Comparison of ENCODE assay signal across 11 cellular contexts in the genomic region with DNA sequence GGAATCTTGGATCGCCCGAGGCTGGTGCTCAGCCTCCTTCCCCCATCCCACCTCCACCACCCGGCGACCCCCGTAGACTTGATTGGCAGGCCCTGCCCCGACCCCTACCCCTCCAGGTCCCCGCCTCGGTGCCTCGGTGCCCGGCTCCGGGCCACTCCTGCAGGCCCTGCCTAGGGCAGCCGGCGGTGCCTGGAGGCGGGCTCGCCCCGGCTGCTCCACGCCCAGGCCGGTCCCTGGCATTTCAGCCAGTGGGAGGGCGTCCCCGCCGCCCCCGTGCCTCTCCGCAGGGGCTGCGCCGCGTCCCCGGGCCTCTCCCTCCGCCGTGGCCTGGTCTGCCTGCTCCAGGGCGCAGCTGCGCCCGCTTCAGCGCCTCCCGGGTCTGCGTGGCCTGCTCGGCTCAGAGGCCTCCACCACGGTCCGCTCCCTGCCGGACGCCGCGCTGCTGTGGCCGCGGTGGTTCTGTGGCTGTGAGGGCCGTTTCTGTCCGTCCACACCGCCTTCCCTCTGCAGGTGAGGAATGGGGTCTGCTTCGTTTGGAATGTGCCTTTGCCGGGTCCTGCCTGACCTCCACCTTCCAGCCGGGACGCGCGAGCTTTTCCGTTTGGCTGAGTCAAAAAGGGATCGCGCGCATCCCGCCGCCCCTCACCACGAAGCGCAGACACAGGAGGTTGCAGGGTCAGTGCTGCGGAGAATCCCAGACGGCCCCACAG. TPM values are rescaled to one million over a fixed set of nuclear protein-coding genes. Genes with fewer than 3 reads are reported as not detected.
DNase-seq lines count a peak whose midpoint lies in the region; ATAC-seq and TF ChIP-seq lines count a peak whose summit lies in the region.
"Had no signal": no experiment of that assay in that cellular context is flagged by ENCODE, and none has a peak within 500 bp of the region (broad histone marks: within the 10 kb centered on the region; RNA-seq: fewer than 3 reads in every experiment).

No MANE protein-coding gene starts in this region.

- H3K14ac ChIP-seq in neuronal stem cell (ENCODE audit: low read length), result peak overlapping the region; percentile 75

- no peak overlapping the region for H2BK120ac ChIP-seq in neuronal stem cell (ENCODE audit: low read depth, low read length)

- POLR2A ChIA-PET in activated CD8-positive, alpha-beta T cell treated with anti-CD3 and anti-CD28 coated beads, Interleukin-2, amount 10 ng/mL, durations not matched to agents 7 days and 5 days (lab: Charles Lee), result no interaction called here
- POLR2A ChIA-PET in activated CD8-positive, alpha-beta T cell treated with anti-CD3 and anti-CD28 coated beads for 36 hours (lab: Charles Lee), result no interaction called here

- peak overlapping the region; percentile 86 for H2BK12ac ChIP-seq in neuronal stem cell (ENCODE audit: low read length)

- no peak for DNase-seq in activated CD8-positive, alpha-beta T cell treated with anti-CD3 and anti-CD28 coated beads, Interleukin-2, amount 10 ng/mL, durations not matched to agents 7 days and 5 days
- DNase-seq in activated CD8-positive, alpha-beta T cell treated with anti-CD3 and anti-CD28 coated beads for 36 hours, result no peak
- DNase-seq in left cardiac atrium, result peak; percentile 41
- peak; percentile 45 for DNase-seq in neuronal stem cell (ENCODE audit: low spot score)
- no peak for DNase-seq in aorta
- DNase-seq in GDM1 (lab: John Stamatoyannopoulos, UW), result no peak
- no peak for DNase-seq in activated CD4-positive, CD25-positive, alpha-beta regulatory T cell treated with anti-CD3 and anti-CD28 coated beads, Interleukin-2, amount 50 U/mL, for 72 hours
- DNase-seq: activated CD4-positive, alpha-beta T cell treated with anti-CD3 and anti-CD28 coated beads for 48 hours had no signal

- intact Hi-C loops in activated CD8-positive, alpha-beta T cell treated with anti-CD3 and anti-CD28 coated beads for 36 hours (cut with micrococcal nuclease), result no loop called here
- intact Hi-C loops in left cardiac atrium (cut with DNase I), result no loop called here
- intact Hi-C loops in aorta (cut with DNase I), result no loop called here

- no peaks in the 10 kb centered on the region for H3K9me3 Mint-ChIP-seq in activated CD8-positive, alpha-beta T cell treated with anti-CD3 and anti-CD28 coated beads, Interleukin-2, amount 10 ng/mL, durations not matched to agents 7 days and 5 days (ENCODE audit: insufficient read depth)
- no peaks in the 10 kb centered on the region for H3K9me3 Mint-ChIP-seq in activated CD8-positive, alpha-beta T cell treated with anti-CD3 and anti-CD28 coated beads for 36 hours

- no peak overlapping the region for H3K27ac ChIP-seq in neuronal stem cell (replicated peaks; ENCODE audit: low read length)
- no peak overlapping the region for H3K27ac ChIP-seq in aorta (ENCODE audit: low read depth in 1 of 2, low read length in 2 of 2)

- peak overlapping the region; percentile 99 for H3K4me2 ChIP-seq in neuronal stem cell (ENCODE audit: insufficient read depth, low read length, poor library complexity, severe bottlenecking)

- peak overlapping the region; percentile 95 for H3K23ac ChIP-seq in neuronal stem cell (ENCODE audit: low read depth, low read length, poor library complexity)

- peak overlapping the region; percentile 58 to 81 for H3K4me3 ChIP-seq in neuronal stem cell (ENCODE audit: low read length in 2 of 2)
- H3K4me3 ChIP-seq in aorta (ENCODE audit: low read length in 2 of 2), result peak overlapping the region; percentile 0 to 37

- H3K27me3 Mint-ChIP-seq in activated CD8-positive, alpha-beta T cell treated with anti-CD3 and anti-CD28 coated beads, Interleukin-2, amount 10 ng/mL, durations not matched to agents 7 days and 5 days (ENCODE audit: low read depth), result peaks cover 27% of the 10 kb centered on the region
- peaks cover 22% of the 10 kb centered on the region for H3K27me3 Mint-ChIP-seq in activated CD8-positive, alpha-beta T cell treated with anti-CD3 and anti-CD28 coated beads for 36 hours

- WGBS in neuronal stem cell (ENCODE audit: extremely low coverage in 2 of 2, insufficient read length in 2 of 2, insufficient replicate concordance in 1 of 2), 2 donors, result no CpG with 5 or more reads among the region's 63 CpGs
- WGBS in aorta, 2 donors, result 1 to 2% methylated on average over 56 to 63 of the region's 63 CpGs

- H2AFZ ChIP-seq in neuronal stem cell (ENCODE audit: low read length), result peak overlapping the region; percentile 94

- H3K27ac Mint-ChIP-seq in activated CD8-positive, alpha-beta T cell treated with anti-CD3 and anti-CD28 coated beads, Interleukin-2, amount 10 ng/mL, durations not matched to agents 7 days and 5 days, result no peak overlapping the region
- no peak overlapping the region for H3K27ac Mint-ChIP-seq in activated CD8-positive, alpha-beta T cell treated with anti-CD3 and anti-CD28 coated beads for 36 hours

- no peaks in the 10 kb centered on the region for H3K4me1 Mint-ChIP-seq in activated CD8-positive, alpha-beta T cell treated with anti-CD3 and anti-CD28 coated beads, Interleukin-2, amount 10 ng/mL, durations not matched to agents 7 days and 5 days (ENCODE audit: low read depth)
- no peaks in the 10 kb centered on the region for H3K4me1 Mint-ChIP-seq in activated CD8-positive, alpha-beta T cell treated with anti-CD3 and anti-CD28 coated beads for 36 hours (ENCODE audit: low read depth)

- H3K9me3 ChIP-seq in neuronal stem cell (replicated peaks in 1 of 2; ENCODE audit: control insufficient read depth in 2 of 2, insufficient read depth in 1 of 2, low read depth in 1 of 2, low read length in 2 of 2), result peaks cover 0 to 13% of the 10 kb centered on the region in 2 donors
- H3K9me3 ChIP-seq in aorta (ENCODE audit: control insufficient read depth, low read length), result no peaks in the 10 kb centered on the region

- H2BK5ac ChIP-seq in neuronal stem cell (ENCODE audit: low read length), result no peak overlapping the region

- no peak overlapping the region for H4K91ac ChIP-seq in neuronal stem cell (ENCODE audit: low read depth, low read length, poor library complexity)

- TF ChIP-seq CTCF in activated CD8-positive, alpha-beta T cell treated with anti-CD3 and anti-CD28 coated beads for 36 hours (IDR thresholded peaks at IDR 0.05), result no peak

- peak overlapping the region; percentile 30 for H4K8ac ChIP-seq in neuronal stem cell (ENCODE audit: low read depth, low read length)

- peaks cover 0 to 13% of the 10 kb centered on the region in 2 donors for H3K4me1 ChIP-seq in neuronal stem cell (ENCODE audit: control insufficient read depth in 2 of 2, insufficient read depth in 1 of 2, low read depth in 1 of 2, low read length in 2 of 2)
- no peaks in the 10 kb centered on the region for H3K4me1 ChIP-seq in aorta (ENCODE audit: control insufficient read depth in 1 of 2, insufficient read depth in 2 of 2, low read length in 2 of 2)

- peaks cover 4% of the 10 kb centered on the region for H3K79me1 ChIP-seq in neuronal stem cell (ENCODE audit: low read depth, low read length)

- H3K27me3 ChIP-seq in neuronal stem cell (ENCODE audit: control insufficient read depth in 3 of 3, insufficient read depth in 3 of 3, low read depth in 1 of 3, low read length in 3 of 3) (peaks cover 0 to 52% (median 27%) of the 10 kb centered on the region in 3 experiments), aorta (ENCODE audit: control insufficient read depth in 1 of 2, insufficient read depth in 2 of 2, low read length in 1 of 2) (no peaks in the 10 kb centered on the region)

- peak overlapping the region; percentile 97 for H3K18ac ChIP-seq in neuronal stem cell (ENCODE audit: low read length)

- H3K9ac ChIP-seq in neuronal stem cell (ENCODE audit: low read depth, low read length, poor library complexity), result peak overlapping the region; percentile 89

- no peak overlapping the region for H3K4me3 Mint-ChIP-seq in activated CD8-positive, alpha-beta T cell treated with anti-CD3 and anti-CD28 coated beads, Interleukin-2, amount 10 ng/mL, durations not matched to agents 7 days and 5 days
- H3K4me3 Mint-ChIP-seq in activated CD8-positive, alpha-beta T cell treated with anti-CD3 and anti-CD28 coated beads for 36 hours, result no peak overlapping the region

- peak overlapping the region; percentile 30 for H2AK5ac ChIP-seq in neuronal stem cell (ENCODE audit: low read depth, low read length)

- peak overlapping the region; percentile 96 for H2BK15ac ChIP-seq in neuronal stem cell (ENCODE audit: low read length)

- peaks cover 0 to 3% of the 10 kb centered on the region in 2 donors for H3K36me3 ChIP-seq in neuronal stem cell (replicated peaks in 1 of 2; ENCODE audit: control insufficient read depth in 2 of 2, insufficient read depth in 2 of 2, low read length in 2 of 2)
- no peaks in the 10 kb centered on the region for H3K36me3 ChIP-seq in aorta (ENCODE audit: control insufficient read depth in 1 of 2, insufficient read depth in 2 of 2, low read length in 1 of 2)

- H3K4ac ChIP-seq in neuronal stem cell (ENCODE audit: low read length), result peak overlapping the region; percentile 81

- CTCF ChIA-PET in activated CD8-positive, alpha-beta T cell treated with anti-CD3 and anti-CD28 coated beads, Interleukin-2, amount 10 ng/mL, durations not matched to agents 7 days and 5 days (lab: Charles Lee), result no interaction called here
- CTCF ChIA-PET in activated CD8-positive, alpha-beta T cell treated with anti-CD3 and anti-CD28 coated beads for 36 hours (lab: Charles Lee), result no interaction called here

- no peaks in the 10 kb centered on the region for H3K36me3 Mint-ChIP-seq in activated CD8-positive, alpha-beta T cell treated with anti-CD3 and anti-CD28 coated beads, Interleukin-2, amount 10 ng/mL, durations not matched to agents 7 days and 5 days (ENCODE audit: low read depth)
- H3K36me3 Mint-ChIP-seq in activated CD8-positive, alpha-beta T cell treated with anti-CD3 and anti-CD28 coated beads for 36 hours (ENCODE audit: low read depth), result no peaks in the 10 kb centered on the region

- peak; percentile 42 for ATAC-seq in activated CD8-positive, alpha-beta T cell treated with anti-CD3 and anti-CD28 coated beads, Interleukin-2, amount 10 ng/mL, durations not matched to agents 7 days and 5 days
- ATAC-seq in activated CD8-positive, alpha-beta T cell treated with anti-CD3 and anti-CD28 coated beads for 36 hours, result no peak
- ATAC-seq in left cardiac atrium, result peak; percentile 85 to 91
- peak; percentile 77 for ATAC-seq in aorta (ENCODE audit: low FRiP score)
- no peak for ATAC-seq in GM18520 (IDR thresholded peaks at IDR 0.05; ENCODE audit: unreplicated experiment)

RNA-seq across cellular contexts. Expression of gene IRX4, which starts 48.3 kb away (rescaled TPM):
- not detected for total RNA-seq in activated CD8-positive, alpha-beta T cell treated with anti-CD3 and anti-CD28 coated beads, Interleukin-2, amount 10 ng/mL, durations not matched to agents 7 days and 5 days
- not detected for total RNA-seq in activated CD8-positive, alpha-beta T cell treated with anti-CD3 and anti-CD28 coated beads for 36 hours
- total RNA-seq in left cardiac atrium (under 1 TPM; 0.18 to 0.50 TPM), aorta (not detected)
- not detected for polyA plus RNA-seq in neuronal stem cell (2013, experiment 1 of 2)
- polyA plus RNA-seq in neuronal stem cell (2013, experiment 2 of 2), result 0.01 TPM
- polyA plus RNA-seq in aorta, result not detected
- total RNA-seq: A673, posterior vena cava had no signal

Comparison
In these comparisons a context has a peak if more than half of its experiments do, and no peak if none do; other contexts are left out.
1. ATAC-seq: peak in activated CD8-positive, alpha-beta T cell treated with anti-CD3 and anti-CD28 coated beads, Interleukin-2, amount 10 ng/mL, durations not matched to agents 7 days and 5 days (single experiment), left cardiac atrium (2 of 2) and aorta (single experiment); none in activated CD8-positive, alpha-beta T cell treated with anti-CD3 and anti-CD28 coated beads for 36 hours (single experiment) and GM18520 (single experiment).
2. DNase-seq: peak in left cardiac atrium (single experiment) and neuronal stem cell (single experiment); none in activated CD8-positive, alpha-beta T cell treated with anti-CD3 and anti-CD28 coated beads, Interleukin-2, amount 10 ng/mL, durations not matched to agents 7 days and 5 days (single experiment), activated CD8-positive, alpha-beta T cell treated with anti-CD3 and anti-CD28 coated beads for 36 hours (single experiment), aorta (0 of 2), GDM1 (single experiment) and activated CD4-positive, CD25-positive, alpha-beta regulatory T cell treated with anti-CD3 and anti-CD28 coated beads, Interleukin-2, amount 50 U/mL, for 72 hours (single experiment).